21 cellular contexts compared by ENCODE assay signal in genomic region chr17:71656987-71657858, GRCh38.
"Had no signal": no experiment of that assay in that cellular context is flagged by ENCODE, and none has a peak within 500 bp of the region (broad histone marks: within the 10 kb centered on the region; RNA-seq: fewer than 3 reads in every experiment).

No MANE protein-coding gene starts in this region.

- H3K4me3 ChIP-seq: esophagus muscularis mucosa, gastroesophageal sphincter, left ventricle myocardium inferior, lower lobe of right lung, pancreas, suprapubic skin, thyroid gland had no signal

- H3K36me3 ChIP-seq: esophagus muscularis mucosa, gastroesophageal sphincter, left ventricle myocardium inferior, lower lobe of right lung, pancreas, suprapubic skin, thyroid gland had no signal

- DNase-seq: effector memory CD4-positive, alpha-beta T cell; foreskin fibroblast; immature natural killer cell; left cardiac atrium; left ventricle myocardium inferior; lower lobe of right lung; occipital lobe; pancreas; right cardiac atrium; stimulated activated CD4-positive, alpha-beta T cell treated with anti-CD3 and anti-CD28 coated beads, Interleukin-4, amount 100 ng/mL, for 1 hour; stimulated activated CD8-positive, alpha-beta memory T cell treated with anti-CD3 and anti-CD28 coated beads, Interleukin-4, amount 100 ng/mL, for 48 hours; stimulated activated naive CD8-positive, alpha-beta T cell treated with anti-CD3 and anti-CD28 coated beads, Interleukin-15, Interleukin-2, amounts not matched to agents 100 U/mL and 50 U/mL, for 24 hours; thyroid gland had no signal

- H3K9me3 ChIP-seq: gastroesophageal sphincter, lower lobe of right lung, pancreas, suprapubic skin, thyroid gland had no signal

- H3K4me1 ChIP-seq: esophagus muscularis mucosa, gastroesophageal sphincter, left ventricle myocardium inferior, lower lobe of right lung, pancreas, suprapubic skin, thyroid gland had no signal

- ATAC-seq: gastroesophageal sphincter; left cardiac atrium; lower lobe of right lung; natural killer cell treated with Interleukin-12 subunit alpha and Interleukin-12 subunit beta and Interleukin-15 and Interleukin-18, amount 100 ng/mL, for 72 hours; pancreas; right cardiac atrium; stimulated activated effector memory CD8-positive, alpha-beta T cell treated with anti-CD3 and anti-CD28 coated beads, Interleukin-12 subunit alpha, Interleukin-12 subunit beta, amount 100 ng/mL, for 72 hours; stimulated activated naive CD8-positive, alpha-beta T cell treated with anti-CD3 and anti-CD28 coated beads, Interleukin-15, Interleukin-2, amounts not matched to agents 100 U/mL and 50 U/mL, for 24 hours had no signal

- H3K27me3 ChIP-seq: esophagus muscularis mucosa, gastroesophageal sphincter, pancreas, suprapubic skin, thyroid gland had no signal

- FAIRE-seq: keratinocyte, urothelium cell line had no signal

- H3K27ac ChIP-seq: epithelial cell of prostate, esophagus muscularis mucosa, gastroesophageal sphincter, left ventricle myocardium inferior, lower lobe of right lung, pancreas, suprapubic skin, thyroid gland had no signal
